8 cellular contexts compared by ENCODE assay signal in the genomic region with DNA sequence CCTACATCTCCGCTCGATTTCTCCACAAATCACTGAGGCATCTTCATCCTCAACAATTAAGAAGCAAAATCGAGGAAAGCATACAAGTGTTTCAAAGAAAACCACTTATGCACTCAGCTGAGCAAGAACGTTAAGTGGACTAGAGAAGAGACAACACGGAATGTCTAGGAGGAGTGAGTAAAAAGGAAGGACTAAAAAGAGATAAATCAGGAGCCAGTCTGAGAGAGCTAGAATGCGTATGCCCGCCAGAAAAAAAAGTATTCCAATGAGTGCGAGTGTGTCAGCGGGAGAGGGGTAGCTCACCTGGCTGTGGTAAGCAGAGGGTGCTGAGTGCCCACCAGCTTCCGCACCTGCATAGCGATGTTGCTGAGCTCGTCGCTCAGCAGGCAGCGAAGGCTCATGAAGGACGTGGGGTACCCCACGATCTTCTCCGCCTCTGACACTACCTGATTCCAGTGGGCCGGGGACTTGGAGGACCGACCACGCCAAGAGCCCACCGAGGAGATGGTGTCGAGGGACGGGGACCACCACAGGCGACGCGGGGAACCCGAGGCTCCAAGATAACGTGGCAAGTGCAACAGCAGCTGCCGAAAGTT.
DNase-seq lines count a peak whose midpoint lies in the region; ATAC-seq and TF ChIP-seq lines count a peak whose summit lies in the region.

No MANE protein-coding gene starts in this region.

- H3K27me3 Mint-ChIP-seq in stimulated activated memory B cell treated with anti-CD40 and anti-IgM and Interleukin-4, amounts not matched to agents 10 μg/mL and 1 μg/mL and 100 μg/mL, for 72 hours: no peaks in the 10 kb centered on the region

- ATAC-seq in GM21390 (IDR thresholded peaks at IDR 0.05; ENCODE audit: unreplicated experiment) (peak; percentile 21), SK-N-SH treated with all-trans-retinoic acid at 6 μM for 48 hours (peak; percentile 54)
- peak; percentile 18 for ATAC-seq in stimulated activated memory B cell treated with anti-CD40 and anti-IgM and Interleukin-4, amounts not matched to agents 10 μg/mL and 1 μg/mL and 100 μg/mL, for 72 hours

- H3K4me1 Mint-ChIP-seq in stimulated activated memory B cell treated with anti-CD40 and anti-IgM and Interleukin-4, amounts not matched to agents 10 μg/mL and 1 μg/mL and 100 μg/mL, for 72 hours: peaks cover 30% of the 10 kb centered on the region

- peak overlapping the region; percentile 95 for H3K27ac Mint-ChIP-seq in stimulated activated memory B cell treated with anti-CD40 and anti-IgM and Interleukin-4, amounts not matched to agents 10 μg/mL and 1 μg/mL and 100 μg/mL, for 72 hours

- H3K9me3 Mint-ChIP-seq in stimulated activated memory B cell treated with anti-CD40 and anti-IgM and Interleukin-4, amounts not matched to agents 10 μg/mL and 1 μg/mL and 100 μg/mL, for 72 hours: no peaks in the 10 kb centered on the region

- H3K27ac ChIP-seq in caudate nucleus (ENCODE audit: low read depth, low read length): peak overlapping the region; percentile 11

- H3K36me3 Mint-ChIP-seq in stimulated activated memory B cell treated with anti-CD40 and anti-IgM and Interleukin-4, amounts not matched to agents 10 μg/mL and 1 μg/mL and 100 μg/mL, for 72 hours: no peaks in the 10 kb centered on the region

- DNase-seq in GDM1 (lab: John Stamatoyannopoulos, UW) (peak; percentile 21), HS-5 (ENCODE audit: low read depth) (peak; percentile 20), caudate nucleus (lab: John Stamatoyannopoulos, UW) (peak in 15 of 61 donors; percentile 18 to 74 (median 41)), left kidney (ENCODE audit: low read depth, low spot score) (peak; percentile 69), putamen (ENCODE audit: low spot score) (no peak)

- H3K4me3 Mint-ChIP-seq in stimulated activated memory B cell treated with anti-CD40 and anti-IgM and Interleukin-4, amounts not matched to agents 10 μg/mL and 1 μg/mL and 100 μg/mL, for 72 hours: peak overlapping the region; percentile 95

TF ChIP-seq in SK-N-SH treated with all-trans-retinoic acid at 6 μM for 48 hours, 23 proteins besides CTCF, POLR2A, EP300 and RAD21:
- no peak for TF ChIP-seq TOX (CRISPR knock-in tag; IDR thresholded peaks at IDR 0.05; ENCODE audit: borderline replicate concordance)
- TF ChIP-seq, protein P1, sequence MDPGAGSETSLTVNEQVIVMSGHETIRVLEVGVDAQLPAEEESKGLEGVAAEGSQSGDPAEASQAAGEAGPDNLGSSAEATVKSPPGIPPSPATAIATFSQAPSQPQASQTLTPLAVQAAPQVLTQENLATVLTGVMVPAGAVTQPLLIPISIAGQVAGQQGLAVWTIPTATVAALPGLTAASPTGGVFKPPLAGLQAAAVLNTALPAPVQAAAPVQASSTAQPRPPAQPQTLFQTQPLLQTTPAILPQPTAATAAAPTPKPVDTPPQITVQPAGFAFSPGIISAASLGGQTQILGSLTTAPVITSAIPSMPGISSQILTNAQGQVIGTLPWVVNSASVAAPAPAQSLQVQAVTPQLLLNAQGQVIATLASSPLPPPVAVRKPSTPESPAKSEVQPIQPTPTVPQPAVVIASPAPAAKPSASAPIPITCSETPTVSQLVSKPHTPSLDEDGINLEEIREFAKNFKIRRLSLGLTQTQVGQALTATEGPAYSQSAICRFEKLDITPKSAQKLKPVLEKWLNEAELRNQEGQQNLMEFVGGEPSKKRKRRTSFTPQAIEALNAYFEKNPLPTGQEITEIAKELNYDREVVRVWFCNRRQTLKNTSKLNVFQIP (CRISPR knock-in tag; IDR thresholded peaks at IDR 0.05; ENCODE audit: borderline replicate concordance, low read depth): no peak
- no peak for TF ChIP-seq ZFP3 (CRISPR knock-in tag; IDR thresholded peaks at IDR 0.05)
- TF ChIP-seq ARNTL (CRISPR knock-in tag; IDR thresholded peaks at IDR 0.05; ENCODE audit: borderline replicate concordance, low read depth): no peak
- no peak for TF ChIP-seq ZNF565 (CRISPR knock-in tag; conservative IDR thresholded peaks at IDR 0.05; ENCODE audit: low read depth)
- no peak for TF ChIP-seq ISL1 (CRISPR knock-in tag; IDR thresholded peaks at IDR 0.05)
- TF ChIP-seq RARB (CRISPR knock-in tag; IDR thresholded peaks at IDR 0.05): no peak
- no peak for TF ChIP-seq CSDC2 (CRISPR knock-in tag; IDR thresholded peaks at IDR 0.05)
- TF ChIP-seq, protein P2, sequence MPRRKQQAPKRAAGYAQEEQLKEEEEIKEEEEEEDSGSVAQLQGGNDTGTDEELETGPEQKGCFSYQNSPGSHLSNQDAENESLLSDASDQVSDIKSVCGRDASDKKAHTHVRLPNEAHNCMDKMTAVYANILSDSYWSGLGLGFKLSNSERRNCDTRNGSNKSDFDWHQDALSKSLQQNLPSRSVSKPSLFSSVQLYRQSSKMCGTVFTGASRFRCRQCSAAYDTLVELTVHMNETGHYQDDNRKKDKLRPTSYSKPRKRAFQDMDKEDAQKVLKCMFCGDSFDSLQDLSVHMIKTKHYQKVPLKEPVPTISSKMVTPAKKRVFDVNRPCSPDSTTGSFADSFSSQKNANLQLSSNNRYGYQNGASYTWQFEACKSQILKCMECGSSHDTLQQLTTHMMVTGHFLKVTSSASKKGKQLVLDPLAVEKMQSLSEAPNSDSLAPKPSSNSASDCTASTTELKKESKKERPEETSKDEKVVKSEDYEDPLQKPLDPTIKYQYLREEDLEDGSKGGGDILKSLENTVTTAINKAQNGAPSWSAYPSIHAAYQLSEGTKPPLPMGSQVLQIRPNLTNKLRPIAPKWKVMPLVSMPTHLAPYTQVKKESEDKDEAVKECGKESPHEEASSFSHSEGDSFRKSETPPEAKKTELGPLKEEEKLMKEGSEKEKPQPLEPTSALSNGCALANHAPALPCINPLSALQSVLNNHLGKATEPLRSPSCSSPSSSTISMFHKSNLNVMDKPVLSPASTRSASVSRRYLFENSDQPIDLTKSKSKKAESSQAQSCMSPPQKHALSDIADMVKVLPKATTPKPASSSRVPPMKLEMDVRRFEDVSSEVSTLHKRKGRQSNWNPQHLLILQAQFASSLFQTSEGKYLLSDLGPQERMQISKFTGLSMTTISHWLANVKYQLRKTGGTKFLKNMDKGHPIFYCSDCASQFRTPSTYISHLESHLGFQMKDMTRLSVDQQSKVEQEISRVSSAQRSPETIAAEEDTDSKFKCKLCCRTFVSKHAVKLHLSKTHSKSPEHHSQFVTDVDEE (CRISPR knock-in tag; IDR thresholded peaks at IDR 0.05): no peak
- TF ChIP-seq, protein P3, sequence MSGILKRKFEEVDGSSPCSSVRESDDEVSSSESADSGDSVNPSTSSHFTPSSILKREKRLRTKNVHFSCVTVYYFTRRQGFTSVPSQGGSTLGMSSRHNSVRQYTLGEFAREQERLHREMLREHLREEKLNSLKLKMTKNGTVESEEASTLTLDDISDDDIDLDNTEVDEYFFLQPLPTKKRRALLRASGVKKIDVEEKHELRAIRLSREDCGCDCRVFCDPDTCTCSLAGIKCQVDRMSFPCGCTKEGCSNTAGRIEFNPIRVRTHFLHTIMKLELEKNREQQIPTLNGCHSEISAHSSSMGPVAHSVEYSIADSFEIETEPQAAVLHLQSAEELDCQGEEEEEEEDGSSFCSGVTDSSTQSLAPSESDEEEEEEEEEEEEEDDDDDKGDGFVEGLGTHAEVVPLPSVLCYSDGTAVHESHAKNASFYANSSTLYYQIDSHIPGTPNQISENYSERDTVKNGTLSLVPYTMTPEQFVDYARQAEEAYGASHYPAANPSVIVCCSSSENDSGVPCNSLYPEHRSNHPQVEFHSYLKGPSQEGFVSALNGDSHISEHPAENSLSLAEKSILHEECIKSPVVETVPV (CRISPR knock-in tag; IDR thresholded peaks at IDR 0.05): no peak
- TF ChIP-seq, protein P4, sequence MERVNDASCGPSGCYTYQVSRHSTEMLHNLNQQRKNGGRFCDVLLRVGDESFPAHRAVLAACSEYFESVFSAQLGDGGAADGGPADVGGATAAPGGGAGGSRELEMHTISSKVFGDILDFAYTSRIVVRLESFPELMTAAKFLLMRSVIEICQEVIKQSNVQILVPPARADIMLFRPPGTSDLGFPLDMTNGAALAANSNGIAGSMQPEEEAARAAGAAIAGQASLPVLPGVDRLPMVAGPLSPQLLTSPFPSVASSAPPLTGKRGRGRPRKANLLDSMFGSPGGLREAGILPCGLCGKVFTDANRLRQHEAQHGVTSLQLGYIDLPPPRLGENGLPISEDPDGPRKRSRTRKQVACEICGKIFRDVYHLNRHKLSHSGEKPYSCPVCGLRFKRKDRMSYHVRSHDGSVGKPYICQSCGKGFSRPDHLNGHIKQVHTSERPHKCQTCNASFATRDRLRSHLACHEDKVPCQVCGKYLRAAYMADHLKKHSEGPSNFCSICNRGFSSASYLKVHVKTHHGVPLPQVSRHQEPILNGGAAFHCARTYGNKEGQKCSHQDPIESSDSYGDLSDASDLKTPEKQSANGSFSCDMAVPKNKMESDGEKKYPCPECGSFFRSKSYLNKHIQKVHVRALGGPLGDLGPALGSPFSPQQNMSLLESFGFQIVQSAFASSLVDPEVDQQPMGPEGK (CRISPR knock-in tag; IDR thresholded peaks at IDR 0.05; ENCODE audit: borderline replicate concordance): no peak
- TF ChIP-seq BACH2 (CRISPR knock-in tag; IDR thresholded peaks at IDR 0.05; ENCODE audit: borderline replicate concordance): no peak
- no peak for TF ChIP-seq ZFP30 (CRISPR knock-in tag; IDR thresholded peaks at IDR 0.05)
- TF ChIP-seq ZNF70 (CRISPR knock-in tag; IDR thresholded peaks at IDR 0.05): no peak
- no peak for TF ChIP-seq SNAI2 (CRISPR knock-in tag; IDR thresholded peaks at IDR 0.05)
- no peak for TF ChIP-seq OSR1 (CRISPR knock-in tag; IDR thresholded peaks at IDR 0.05)
- no peak for TF ChIP-seq ESRRG (CRISPR knock-in tag; IDR thresholded peaks at IDR 0.05)
